8 cellular contexts compared by ENCODE assay signal in the genomic region with DNA sequence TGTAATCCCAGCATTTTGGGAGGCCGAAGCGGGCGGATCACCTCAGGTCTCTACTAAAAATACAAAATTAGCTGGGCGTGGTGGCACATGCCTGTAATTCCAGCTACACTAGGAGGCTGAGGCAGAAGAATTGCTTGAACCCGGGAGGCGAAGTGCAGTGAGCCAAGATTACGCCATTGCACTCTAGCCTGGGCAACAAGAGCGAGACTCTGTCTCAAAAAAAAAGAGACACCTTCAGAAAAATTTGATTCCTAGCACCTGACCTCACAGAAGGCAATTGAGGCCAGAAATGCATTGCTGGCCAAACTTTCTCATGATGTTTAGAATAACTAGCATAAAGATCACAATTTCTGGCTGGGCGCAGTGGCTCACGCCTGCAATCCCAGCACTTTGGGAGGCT. TPM values are rescaled to one million over a fixed set of nuclear protein-coding genes. Genes with fewer than 3 reads are reported as not detected.
DNase-seq lines count a peak whose midpoint lies in the region; ATAC-seq, FAIRE-seq and TF ChIP-seq lines count a peak whose summit lies in the region.
"Not testable (repeated sequence)": the region's sequence is repeated elsewhere in the genome, so short reads cannot be mapped to it uniquely, and the experiment has no call there.

No MANE protein-coding gene starts in this region.

- H3K4me1 ChIP-seq in A549, result peaks cover 20% of the 10 kb centered on the region
- H3K4me1 ChIP-seq in body of pancreas, result peaks cover 30% of the 10 kb centered on the region
- peaks cover 0 to 48% of the 10 kb centered on the region in 2 donors for H3K4me1 ChIP-seq in right atrium auricular region
- peaks cover 30 to 36% (median 32%) of the 10 kb centered on the region in 4 donors for H3K4me1 ChIP-seq in stomach
- H3K4me1 ChIP-seq in tibial nerve, result peaks cover 0 to 57% (median 36%) of the 10 kb centered on the region in 4 donors

- H3K27ac ChIP-seq in A549, result peak overlapping the region; percentile 82 to 86; a peak in 4 of 6 replicates
- H3K27ac ChIP-seq in VCaP, result peak overlapping the region; percentile 85
- peak overlapping the region in 3 of 4 donors; percentile 65 to 81 (median 78) for H3K27ac ChIP-seq in body of pancreas
- H3K27ac ChIP-seq in dorsolateral prefrontal cortex, result peak overlapping the region in 58 of 59 donors; percentile 42 to 100 (median 94)
- H3K27ac ChIP-seq in right atrium auricular region, result peak overlapping the region; percentile 80 to 83
- H3K27ac ChIP-seq in stomach, result peak overlapping the region in 4 of 5 donors; percentile 53 to 82 (median 74)
- peak overlapping the region; percentile 71 to 87 (median 82) for H3K27ac ChIP-seq in tibial nerve

- CTCF ChIA-PET in A549 (lab: Yijun Ruan, JAX), result interaction anchor here (0.7 to 2.7 kb wide), 4 partner anchors 13 to 514 kb away, joined by 3 to 13 read pairs (median 6); partner anchors contain the start of gene IP6K2

- not testable (repeated sequence) for TF ChIP-seq RAD21 in A549 (conservative IDR thresholded peaks at IDR 0.05 in 1 of 2, IDR thresholded peaks at IDR 0.05 in 1 of 2)

- not testable (repeated sequence) for H3K36me3 ChIP-seq in body of pancreas (replicated peaks in 1 of 2; ENCODE audit: insufficient read depth in 1 of 2, low read depth in 2 of 2); right atrium auricular region; tibial nerve
- H3K36me3 ChIP-seq in stomach, result peaks cover 0 to 11% (median 10%) of the 10 kb centered on the region in 4 donors

- not testable (repeated sequence) for ATAC-seq in A549, body of pancreas

- intact Hi-C loops in body of pancreas (cut with DNase I); posterior vena cava (cut with DNase I); stomach (cut with DNase I; ENCODE audit: low total_unique reads): not testable (repeated sequence)
- intact Hi-C loops in dorsolateral prefrontal cortex (cut with DNase I), result loop anchor here in 1 of 2 donors (5.0 kb wide), 1 partner anchor 106 kb away; the partner anchor contains the start of gene PRKAR2A

- not testable (repeated sequence) for H3K4me2 ChIP-seq in A549

- not testable (repeated sequence) for H3K4me3 ChIP-seq in A549, body of pancreas, dorsolateral prefrontal cortex, right atrium auricular region, stomach, tibial nerve

- not testable (repeated sequence) for TF ChIP-seq POLR2A in A549 (IDR thresholded peaks at IDR 0.05; ENCODE audit: low read length); body of pancreas (IDR thresholded peaks at IDR 0.05); stomach (IDR thresholded peaks at IDR 0.05); tibial nerve (IDR thresholded peaks at IDR 0.05)

- not testable (repeated sequence) for TF ChIP-seq CTCF in A549 (IDR thresholded peaks at IDR 0.05); VCaP (conservative IDR thresholded peaks at IDR 0.05); body of pancreas (IDR thresholded peaks at IDR 0.05); dorsolateral prefrontal cortex (IDR thresholded peaks at IDR 0.05 in 54 of 56, conservative IDR thresholded peaks at IDR 0.05 in 2 of 56; ENCODE audit: low read depth in 1 of 56, partially characterized antibody in 56 of 56); right atrium auricular region (IDR thresholded peaks at IDR 0.05); stomach (IDR thresholded peaks at IDR 0.05); tibial nerve (IDR thresholded peaks at IDR 0.05)

- not testable (repeated sequence) for DNase-seq in A549 (ENCODE audit: low read depth in 1 of 2, low spot score in 1 of 2); body of pancreas; dorsolateral prefrontal cortex; right atrium auricular region (ENCODE audit: low spot score); stomach; tibial nerve (ENCODE audit: low spot score in 2 of 2)
- DNase-seq in posterior vena cava (ENCODE audit: low spot score), result peak; percentile 28

- not testable (repeated sequence) for H3K9me3 ChIP-seq in A549, body of pancreas, right atrium auricular region, stomach, tibial nerve

- not testable (repeated sequence) for H3K27me3 ChIP-seq in body of pancreas, dorsolateral prefrontal cortex, right atrium auricular region, stomach, tibial nerve

- TF ChIP-seq EP300 in A549 (IDR thresholded peaks at IDR 0.05); stomach (IDR thresholded peaks at IDR 0.05); tibial nerve (IDR thresholded peaks at IDR 0.05): not testable (repeated sequence)

- FAIRE-seq in A549 (lab: Jason Lieb, UNC), result not testable (repeated sequence)

- 95% methylated on average over 10 of the region's 10 CpGs for WGBS in A549 (ENCODE audit: missing lambda C conversion rate)
- WGBS in body of pancreas, 2 donors, result 96 to 98% methylated on average over 10 of the region's 10 CpGs
- 91 to 99% (median 95%) methylated on average over 10 of the region's 10 CpGs for WGBS in stomach, 5 donors
- 95 to 97% methylated on average over 10 of the region's 10 CpGs for WGBS in tibial nerve, 2 donors

- POLR2A ChIA-PET in A549 (lab: Yijun Ruan, JAX), result not testable (repeated sequence)

RNA-seq across cellular contexts. Expression of gene IP6K2, which starts 24.2 kb away (rescaled TPM):
- polyA plus RNA-seq in A549 (2011; rRNA removed) (78.4 and 81.3 TPM in 2 replicates), A549 (2017; fragmentation: RNase III; extraction: RNeasy Plus Mini Kit Qiagen cat#74134 plus additional on column Dnase treatment) (55.6 to 67.1 TPM (median 61.9 TPM) in 3 replicates), stomach (10 to 100 TPM; 44.1 to 87.5 (median 65.7) TPM)
- 83.9 and 87.9 TPM in 2 replicates for polyA plus RNA-seq in A549 (2012; cell fraction: cytosol; rRNA removed)
- polyA plus RNA-seq in A549 (2012; cell fraction: nucleus; rRNA removed), result 238 and 242 TPM in 2 replicates
- 45.6 and 54.1 TPM in 2 replicates for polyA minus RNA-seq in A549 (2011; rRNA and poly(A)+ RNA removed)
- total RNA-seq in body of pancreas (100 to 1,000 TPM in 1 of 2 donors, 10 to 100 TPM in 1; 67.5 to 138 TPM), dorsolateral prefrontal cortex (100 to 1,000 TPM in 31 of 120 experiments, 10 to 100 TPM in 89; 63.9 to 128 (median 92.9) TPM), right atrium auricular region (10 to 100 TPM; 35.7 to 39.6 TPM), posterior vena cava (10 to 100 TPM; 24.6 to 33.1 TPM), stomach (100 to 1,000 TPM; 102 to 234 (median 110) TPM), tibial nerve (100 to 1,000 TPM; 130 to 202 (median 171) TPM)

RNA-seq across cellular contexts. Expression of gene NCKIPSD, which starts 55.5 kb away (rescaled TPM):
- polyA plus RNA-seq in A549 (2011; rRNA removed) (10.2 and 13.6 TPM in 2 replicates), A549 (2017; fragmentation: RNase III; extraction: RNeasy Plus Mini Kit Qiagen cat#74134 plus additional on column Dnase treatment) (10.8 to 13.2 TPM (median 10.9 TPM) in 3 replicates), stomach (1 to 10 TPM; 6.1 to 7.7 (median 6.1) TPM)
- polyA plus RNA-seq in A549 (2012; cell fraction: cytosol; rRNA removed), result 17.0 and 24.0 TPM in 2 replicates
- 35.9 and 48.2 TPM in 2 replicates for polyA plus RNA-seq in A549 (2012; cell fraction: nucleus; rRNA removed)
- polyA minus RNA-seq in A549 (2011; rRNA and poly(A)+ RNA removed), result 24.5 and 28.5 TPM in 2 replicates
- total RNA-seq in body of pancreas (10 to 100 TPM; 16.6 to 22.1 TPM), dorsolateral prefrontal cortex (100 to 1,000 TPM in 69 of 120 experiments, 10 to 100 TPM in 51; 66.3 to 147 (median 103) TPM), right atrium auricular region (10 to 100 TPM; 51.7 to 97.7 TPM), posterior vena cava (10 to 100 TPM; 14.0 to 19.8 TPM), stomach (10 to 100 TPM; 16.2 to 46.7 (median 32.6) TPM), tibial nerve (10 to 100 TPM; 32.4 to 88.5 (median 51.8) TPM)
